ENCODE assay signal across 8 cellular contexts in genomic region chr2:24123212-24124002, GRCh38. TPM values are rescaled to one million over a fixed set of nuclear protein-coding genes. Genes with fewer than 3 reads are reported as not detected.
DNase-seq lines count a peak whose midpoint lies in the region; ATAC-seq and TF ChIP-seq lines count a peak whose summit lies in the region.

Gene FAM228B, plus strand, starts transcription at chr2:24123469. Its CDS starts 893 bp downstream, at chr2:24124362.
Gene PFN4, minus strand, starts transcription at chr2:24123334. Its CDS starts 799 bp downstream, at chr2:24122535.

- TF ChIP-seq CTCF in foreskin keratinocyte (conservative IDR thresholded peaks at IDR 0.05) = peak; percentile 3

- H3K27me3 ChIP-seq in foreskin keratinocyte = no peaks in the 10 kb centered on the region
- no peaks in the 10 kb centered on the region for H3K27me3 ChIP-seq in neuron (ENCODE audit: insufficient read depth, low read length)

- DNase-seq in EL (peak; percentile 85), RPMI8226 (peak; percentile 58), activated gamma-delta T cell treated with Interleukin-2 at 50 U/mL for 16 hours (peak; percentile 59), foreskin keratinocyte (no peak), superior temporal gyrus (ENCODE audit: extremely low spot score) (peak; percentile 82)

- H3K9me3 ChIP-seq in KOPT-K1 (ENCODE audit: insufficient read depth, low read length, poor library complexity, severe bottlenecking) (no peaks in the 10 kb centered on the region), neuron (ENCODE audit: low read length) (peaks cover 8% of the 10 kb centered on the region)

- peak within 1 kb of the TSS; percentile 81 for H3K27ac ChIP-seq in KOPT-K1 (ENCODE audit: low read depth, low read length, poor library complexity, severe bottlenecking)
- peak within 1 kb of the TSS; percentile 8 for H3K27ac ChIP-seq in foreskin keratinocyte

- H3K4me1 ChIP-seq in foreskin keratinocyte (no peaks in the 10 kb centered on the region), neuron (ENCODE audit: insufficient read depth, low read length) (no peaks in the 10 kb centered on the region)

- peak within 1 kb of the TSS; percentile 16 for H3K4me3 ChIP-seq in neuron (ENCODE audit: low read length)

- H2AFZ ChIP-seq in neuron (ENCODE audit: low read depth, low read length) = no peak within 1 kb of the TSS

- H3K36me3 ChIP-seq in KOPT-K1 (ENCODE audit: insufficient read depth, low read length) (no peaks in the 10 kb centered on the region), neuron (ENCODE audit: insufficient read depth, low read length) (no peaks in the 10 kb centered on the region)

- ATAC-seq in GM21825 (IDR thresholded peaks at IDR 0.05; ENCODE audit: unreplicated experiment) = peak; percentile 91
- ATAC-seq in foreskin keratinocyte = peak; percentile 87

RNA-seq across cellular contexts. Expression of gene FAM228B, which starts in this region (rescaled TPM):
- 1.6 and 3.2 TPM in 2 replicates for total RNA-seq in foreskin keratinocyte
- 1.5 and 2.4 TPM in 2 replicates for polyA plus RNA-seq in foreskin keratinocyte

RNA-seq across cellular contexts. Expression of gene PFN4, which starts in this region (rescaled TPM):
- 0.37 and 0.56 TPM in 2 replicates for total RNA-seq in foreskin keratinocyte
- 0.25 and 0.45 TPM in 2 replicates for polyA plus RNA-seq in foreskin keratinocyte

Comparison
In these comparisons a context has a peak if more than half of its experiments do, and no peak if none do; other contexts are left out.
1. DNase-seq: peak in EL (single experiment), RPMI8226 (single experiment), activated gamma-delta T cell treated with Interleukin-2 at 50 U/mL for 16 hours (single experiment) and superior temporal gyrus (single experiment); none in foreskin keratinocyte (0 of 2).